8 cellular contexts compared by ENCODE assay signal in genomic region chr18:47929681-47930085, GRCh38. TPM values are rescaled to one million over a fixed set of nuclear protein-coding genes. Genes with fewer than 3 reads are reported as not detected.
DNase-seq lines count a peak whose midpoint lies in the region; ATAC-seq and TF ChIP-seq lines count a peak whose summit lies in the region.

No MANE protein-coding gene starts in this region.

- peak overlapping the region; percentile 79 to 94 (median 87) for H3K27ac Mint-ChIP-seq in CD14-positive monocyte
- peak overlapping the region; percentile 98 for H3K27ac Mint-ChIP-seq in activated T-helper 17 cell treated with anti-CD3 and anti-CD28 coated beads, Interleukin-2, amount 50 U/mL, for 72 hours

- no peaks in the 10 kb centered on the region for H3K9me3 ChIP-seq in right atrium auricular region

- H3K36me3 Mint-ChIP-seq in CD14-positive monocyte = no peaks in the 10 kb centered on the region
- H3K36me3 Mint-ChIP-seq in activated T-helper 17 cell treated with anti-CD3 and anti-CD28 coated beads, Interleukin-2, amount 50 U/mL, for 72 hours (ENCODE audit: low read depth) = peaks cover 36% of the 10 kb centered on the region

- H3K27ac ChIP-seq in right atrium auricular region = peak overlapping the region; percentile 95 to 99

- H3K4me3 ChIP-seq in H7 (ENCODE audit: insufficient read depth, low read depth, low read length) = peak overlapping the region; percentile 87
- H3K4me3 ChIP-seq in right atrium auricular region = peak overlapping the region; percentile 82 to 92
- peak overlapping the region; percentile 85 for H3K4me3 ChIP-seq in skeletal muscle cell (ENCODE audit: low read depth, low read length)

- H3K27me3 ChIP-seq in H7 (ENCODE audit: control insufficient read depth, insufficient read depth, low read length) (no peaks in the 10 kb centered on the region), right atrium auricular region (no peaks in the 10 kb centered on the region)

- peaks cover 0 to 2% (median 0%) of the 10 kb centered on the region in 3 donors for H3K27me3 Mint-ChIP-seq in CD14-positive monocyte (ENCODE audit: low read depth in 3 of 3)
- no peaks in the 10 kb centered on the region for H3K27me3 Mint-ChIP-seq in activated T-helper 17 cell treated with anti-CD3 and anti-CD28 coated beads, Interleukin-2, amount 50 U/mL, for 72 hours

- H3K4me3 Mint-ChIP-seq in CD14-positive monocyte = peak overlapping the region; percentile 79 to 93
- H3K4me3 Mint-ChIP-seq in activated T-helper 17 cell treated with anti-CD3 and anti-CD28 coated beads, Interleukin-2, amount 50 U/mL, for 72 hours = peak overlapping the region; percentile 96

- peaks cover 0 to 48% of the 10 kb centered on the region in 2 donors for H3K4me1 ChIP-seq in right atrium auricular region

- H3K9me3 Mint-ChIP-seq in CD14-positive monocyte = no peaks in the 10 kb centered on the region
- no peaks in the 10 kb centered on the region for H3K9me3 Mint-ChIP-seq in activated T-helper 17 cell treated with anti-CD3 and anti-CD28 coated beads, Interleukin-2, amount 50 U/mL, for 72 hours

- H3K36me3 ChIP-seq in H7 (replicated peaks; ENCODE audit: control insufficient read depth, insufficient read depth, low read length) = no peaks in the 10 kb centered on the region
- H3K36me3 ChIP-seq in right atrium auricular region = no peaks in the 10 kb centered on the region

- peaks cover 62% of the 10 kb centered on the region for H3K4me1 Mint-ChIP-seq in CD14-positive monocyte
- H3K4me1 Mint-ChIP-seq in activated T-helper 17 cell treated with anti-CD3 and anti-CD28 coated beads, Interleukin-2, amount 50 U/mL, for 72 hours = peaks cover 42% of the 10 kb centered on the region

- no peak for DNase-seq in CD14-positive monocyte (ENCODE audit: low spot score)
- no peak for DNase-seq in H7
- no peak for DNase-seq in right atrium auricular region (ENCODE audit: low spot score)
- DNase-seq in skeletal muscle cell (ENCODE audit: low read depth) = no peak
- DNase-seq in NCI-H2029 treated with DMSO at 0.1 percent for 48 hours (lab: John Stamatoyannopoulos, UW) = no peak
- no peak for DNase-seq in nucleus accumbens (lab: John Stamatoyannopoulos, UW)

- intact Hi-C loops in CD14-positive monocyte (cut with micrococcal nuclease) = loop anchor here (5.0 kb wide), 3 partner anchors 58 to 93 kb away; no protein-coding TSS in a partner anchor

- TF ChIP-seq CTCF in CD14-positive monocyte (IDR thresholded peaks at IDR 0.05) (no peak), right atrium auricular region (IDR thresholded peaks at IDR 0.05) (no peak)

- ATAC-seq in activated T-helper 17 cell treated with anti-CD3 and anti-CD28 coated beads, Interleukin-2, amount 50 U/mL, for 72 hours (replicated peaks) = peak; percentile 7
- no peak for ATAC-seq in GM18511 (IDR thresholded peaks at IDR 0.05; ENCODE audit: unreplicated experiment)

RNA-seq across cellular contexts. Expression of gene SMAD2, which starts 0.8 kb away (rescaled TPM):
- polyA plus RNA-seq in CD14-positive monocyte = 10 to 100 TPM; 70.6 to 72.6 TPM
- total RNA-seq in H7 (2014; rRNA removed; shearing (Covaris generic)) = 63.3 and 68.1 TPM in 2 replicates
- total RNA-seq in activated T-helper 17 cell treated with anti-CD3 and anti-CD28 coated beads, Interleukin-2, amount 50 U/mL, for 72 hours = 100 to 1,000 TPM in 1 of 2 donors, 10 to 100 TPM in 1; 97.2 to 170 TPM
- 10 to 100 TPM; 54.8 to 81.1 TPM for total RNA-seq in right atrium auricular region
